ENCODE assay signal across 30 cellular contexts in the genomic region with DNA sequence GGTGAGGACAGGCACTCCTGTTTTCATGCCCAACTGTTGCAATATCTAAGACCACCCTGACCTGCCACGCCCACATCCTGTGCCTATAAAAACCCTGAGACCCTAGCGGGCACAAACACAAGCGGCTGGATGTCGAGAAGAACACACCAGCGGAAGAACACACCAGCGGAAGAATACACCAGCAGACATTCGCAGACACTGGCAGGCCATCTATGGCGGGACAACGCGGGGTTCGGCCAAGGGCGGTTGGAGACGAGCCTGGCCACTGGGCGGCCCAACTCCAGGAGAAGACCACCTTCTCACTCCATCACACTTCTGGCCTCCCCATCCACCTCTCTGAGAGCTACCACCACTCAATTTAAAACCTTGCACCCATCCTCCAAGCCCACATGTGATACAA.
"Had no signal": no experiment of that assay in that cellular context is flagged by ENCODE, and none has a peak within 500 bp of the region (broad histone marks: within the 10 kb centered on the region; RNA-seq: fewer than 3 reads in every experiment).

No MANE protein-coding gene starts in this region.

- H3K79me2 ChIP-seq: parathyroid adenoma had no signal

- H3K27ac ChIP-seq: ovary, parathyroid adenoma, psoas muscle, right lobe of liver, sigmoid colon, suprapubic skin, thoracic aorta, thyroid gland, tibial nerve, upper lobe of left lung, vagina had no signal

- H3K4me3 ChIP-seq: ovary, psoas muscle, right lobe of liver, sigmoid colon, suprapubic skin, thoracic aorta, thyroid gland, tibial nerve, upper lobe of left lung, vagina had no signal

- H2AFZ ChIP-seq: parathyroid adenoma had no signal

- H3K27me3 Mint-ChIP-seq: naive thymus-derived CD4-positive, alpha-beta T cell; progenitor cell of endocrine pancreas; stimulated activated naive B cell treated with anti-CD40 and anti-IgM and Interleukin-4, amounts not matched to agents 10 μg/mL and 1 μg/mL and 100 μg/mL, for 72 hours; stimulated activated naive CD8-positive, alpha-beta T cell treated with anti-CD3 and anti-CD28 coated beads, Interleukin-15, amount 100 ng/mL, for 72 hours had no signal

- H3K4me3 Mint-ChIP-seq: naive thymus-derived CD4-positive, alpha-beta T cell; natural killer cell; nephron; neural crest cell; stimulated activated effector memory CD8-positive, alpha-beta T cell treated with anti-CD3 and anti-CD28 coated beads, Interleukin-12 subunit alpha, Interleukin-12 subunit beta, amount 100 ng/mL, for 72 hours; stimulated activated naive B cell treated with anti-CD40 and anti-IgM and Interleukin-4, amounts not matched to agents 10 μg/mL and 1 μg/mL and 100 μg/mL, for 72 hours; stimulated activated naive CD8-positive, alpha-beta T cell treated with anti-CD3 and anti-CD28 coated beads, Interleukin-15, amount 100 ng/mL, for 72 hours had no signal

- H3K36me3 Mint-ChIP-seq: naive thymus-derived CD4-positive, alpha-beta T cell; natural killer cell; stimulated activated effector memory CD8-positive, alpha-beta T cell treated with anti-CD3 and anti-CD28 coated beads, Interleukin-12 subunit alpha, Interleukin-12 subunit beta, amount 100 ng/mL, for 72 hours; stimulated activated naive B cell treated with anti-CD40 and anti-IgM and Interleukin-4, amounts not matched to agents 10 μg/mL and 1 μg/mL and 100 μg/mL, for 72 hours had no signal

- H3K36me3 ChIP-seq: ovary, right lobe of liver, sigmoid colon, suprapubic skin, thoracic aorta, thyroid gland, tibial nerve, upper lobe of left lung, vagina had no signal

- H3K27ac Mint-ChIP-seq: naive thymus-derived CD4-positive, alpha-beta T cell; natural killer cell; nephron; progenitor cell of endocrine pancreas; stimulated activated effector memory CD8-positive, alpha-beta T cell treated with anti-CD3 and anti-CD28 coated beads, Interleukin-12 subunit alpha, Interleukin-12 subunit beta, amount 100 ng/mL, for 72 hours; stimulated activated naive B cell treated with anti-CD40 and anti-IgM and Interleukin-4, amounts not matched to agents 10 μg/mL and 1 μg/mL and 100 μg/mL, for 72 hours; stimulated activated naive CD8-positive, alpha-beta T cell treated with anti-CD3 and anti-CD28 coated beads, Interleukin-15, amount 100 ng/mL, for 72 hours had no signal

- H3K27me3 ChIP-seq: ovary, right lobe of liver, sigmoid colon, suprapubic skin, thyroid gland, tibial nerve, upper lobe of left lung, vagina had no signal

- H3K9ac ChIP-seq: parathyroid adenoma had no signal

- H3K4me1 Mint-ChIP-seq: naive thymus-derived CD4-positive, alpha-beta T cell; natural killer cell; nephron; neural crest cell; stimulated activated effector memory CD8-positive, alpha-beta T cell treated with anti-CD3 and anti-CD28 coated beads, Interleukin-12 subunit alpha, Interleukin-12 subunit beta, amount 100 ng/mL, for 72 hours; stimulated activated naive B cell treated with anti-CD40 and anti-IgM and Interleukin-4, amounts not matched to agents 10 μg/mL and 1 μg/mL and 100 μg/mL, for 72 hours; stimulated activated naive CD8-positive, alpha-beta T cell treated with anti-CD3 and anti-CD28 coated beads, Interleukin-15, amount 100 ng/mL, for 72 hours had no signal

- H3K4me1 ChIP-seq: parathyroid adenoma, psoas muscle, right lobe of liver, sigmoid colon, suprapubic skin, thyroid gland, tibial nerve, upper lobe of left lung, vagina had no signal

- H3K9me3 Mint-ChIP-seq: natural killer cell, nephron, neural crest cell had no signal

- H3K9me3 ChIP-seq: ovary, psoas muscle, sigmoid colon, suprapubic skin, thoracic aorta, thyroid gland, tibial nerve, upper lobe of left lung, vagina had no signal

- ATAC-seq: naive thymus-derived CD4-positive, alpha-beta T cell; natural killer cell; psoas muscle; right lobe of liver; stimulated activated effector memory CD8-positive, alpha-beta T cell treated with anti-CD3 and anti-CD28 coated beads, Interleukin-12 subunit alpha, Interleukin-12 subunit beta, amount 100 ng/mL, for 72 hours; stimulated activated naive B cell treated with anti-CD40 and anti-IgM and Interleukin-4, amounts not matched to agents 10 μg/mL and 1 μg/mL and 100 μg/mL, for 72 hours; stimulated activated naive CD8-positive, alpha-beta T cell treated with anti-CD3 and anti-CD28 coated beads, Interleukin-15, amount 100 ng/mL, for 72 hours; stimulated activated naive CD8-positive, alpha-beta T cell treated with anti-CD3 and anti-CD28 coated beads, Interleukin-15, Interleukin-2, amounts not matched to agents 100 U/mL and 50 U/mL, for 24 hours had no signal

- DNase-seq: naive thymus-derived CD4-positive, alpha-beta T cell; natural killer cell; occipital lobe; ovary; posterior cingulate gyrus; psoas muscle; right cardiac atrium; right lobe of liver; sigmoid colon; small intestine; stimulated activated CD4-positive, alpha-beta T cell treated with anti-CD3 and anti-CD28 coated beads, Interleukin-15, amount 100 ng/mL, for 24 hours; stimulated activated CD4-positive, alpha-beta T cell treated with anti-CD3 and anti-CD28 coated beads, Interleukin-2, amount 100 ng/mL, for 24 hours; stimulated activated CD4-positive, alpha-beta T cell treated with anti-CD3 and anti-CD28 coated beads, Interleukin-2, amount 100 ng/mL, for 48 hours; stimulated activated CD4-positive, alpha-beta T cell treated with anti-CD3 and anti-CD28 coated beads, Interleukin-4, amount 100 ng/mL, for 24 hours; stimulated activated naive B cell treated with anti-CD40 and anti-IgM and Interleukin-4, amounts not matched to agents 10 μg/mL and 1 μg/mL and 100 μg/mL, for 72 hours; stimulated activated naive CD8-positive, alpha-beta T cell treated with anti-CD3 and anti-CD28 coated beads, Interleukin-15, amount 100 ng/mL, for 72 hours; stimulated activated naive CD8-positive, alpha-beta T cell treated with anti-CD3 and anti-CD28 coated beads, Interleukin-15, Interleukin-2, amounts not matched to agents 100 U/mL and 50 U/mL, for 24 hours; substantia nigra; thyroid gland; trophoblast cell had no signal
